Comparison of ENCODE assay signal across 26 cellular contexts in genomic region chr20:59961423-59961822, GRCh38.
"Had no signal": no experiment of that assay in that cellular context is flagged by ENCODE, and none has a peak within 500 bp of the region (broad histone marks: within the 10 kb centered on the region; RNA-seq: fewer than 3 reads in every experiment).

No MANE protein-coding gene starts in this region.

- H3K4me1 ChIP-seq: adrenal gland, gastrocnemius medialis, left ventricle myocardium inferior, right atrium auricular region, testis had no signal

- H3K36me3 Mint-ChIP-seq: activated naive CD8-positive, alpha-beta T cell treated with anti-CD3 and anti-CD28 coated beads for 36 hours; mesothelial cell of epicardium had no signal

- H3K27ac Mint-ChIP-seq: activated CD4-positive, alpha-beta T cell treated with anti-CD3 and anti-CD28 coated beads for 36 hours; activated naive CD4-positive, alpha-beta T cell treated with anti-CD3 and anti-CD28 coated beads for 36 hours; activated naive CD8-positive, alpha-beta T cell treated with anti-CD3 and anti-CD28 coated beads for 36 hours; activated T-helper 1 cell treated with anti-CD3 and anti-CD28 coated beads, Interleukin-12 subunit alpha, Interleukin-12 subunit beta, Interleukin-2, Interleukin-4 antibody, amounts not matched to agents 30 ng/mL and 10 ng/mL and 1 ng/mL, durations not matched to agents 14 hours and 24 hours and 36 hours; mesothelial cell of epicardium had no signal

- DNase-seq: activated CD4-positive, alpha-beta T cell treated with anti-CD3 and anti-CD28 coated beads for 36 hours; activated CD4-positive, alpha-beta T cell treated with anti-CD3 and anti-CD28 coated beads, Interleukin-2, amount 50 U/mL, for 4 hours; activated CD4-positive, CD25-positive, alpha-beta regulatory T cell; activated effector memory CD4-positive, alpha-beta T cell treated with anti-CD3 and anti-CD28 coated beads, Interleukin-2, amount 50 U/mL, for 16 hours; activated naive CD4-positive, alpha-beta T cell treated with anti-CD3 and anti-CD28 coated beads for 36 hours; activated naive CD8-positive, alpha-beta T cell treated with anti-CD3 and anti-CD28 coated beads for 36 hours; adrenal gland; aorta; body of pancreas; dorsolateral prefrontal cortex; effector memory CD4-positive, alpha-beta T cell; gastrocnemius medialis; glutamatergic neuron; left ventricle myocardium inferior; naive B cell; nucleus accumbens; pancreas; stimulated activated naive CD4-positive, alpha-beta T cell; T-helper 2 cell; testis; transverse colon had no signal

- H3K36me3 ChIP-seq: adrenal gland, gastrocnemius medialis, pancreas, right atrium auricular region, transverse colon had no signal

- H3K27me3 ChIP-seq: adrenal gland, body of pancreas, dorsolateral prefrontal cortex, gastrocnemius medialis, pancreas, right atrium auricular region, testis, transverse colon had no signal

- H3K4me3 ChIP-seq: adrenal gland, body of pancreas, coronary artery, dorsolateral prefrontal cortex, gastrocnemius medialis, left ventricle myocardium inferior, lung, pancreas, right atrium auricular region, testis, transverse colon had no signal

- H3K4me3 Mint-ChIP-seq: activated CD4-positive, alpha-beta T cell treated with anti-CD3 and anti-CD28 coated beads for 36 hours; activated naive CD4-positive, alpha-beta T cell treated with anti-CD3 and anti-CD28 coated beads for 36 hours; activated naive CD8-positive, alpha-beta T cell treated with anti-CD3 and anti-CD28 coated beads for 36 hours; activated T-helper 1 cell treated with anti-CD3 and anti-CD28 coated beads, Interleukin-12 subunit alpha, Interleukin-12 subunit beta, Interleukin-2, Interleukin-4 antibody, amounts not matched to agents 30 ng/mL and 10 ng/mL and 1 ng/mL, durations not matched to agents 14 hours and 24 hours and 36 hours; mesothelial cell of epicardium; naive B cell had no signal

- H3K4me1 Mint-ChIP-seq: activated CD4-positive, alpha-beta T cell treated with anti-CD3 and anti-CD28 coated beads for 36 hours; activated naive CD8-positive, alpha-beta T cell treated with anti-CD3 and anti-CD28 coated beads for 36 hours; naive B cell had no signal

- H3K9me3 ChIP-seq: adrenal gland, body of pancreas, gastrocnemius medialis, left ventricle myocardium inferior, pancreas, right atrium auricular region, testis, transverse colon had no signal

- H3K9me3 Mint-ChIP-seq: activated naive CD4-positive, alpha-beta T cell treated with anti-CD3 and anti-CD28 coated beads for 36 hours; activated naive CD8-positive, alpha-beta T cell treated with anti-CD3 and anti-CD28 coated beads for 36 hours; activated T-helper 1 cell treated with anti-CD3 and anti-CD28 coated beads, Interleukin-12 subunit alpha, Interleukin-12 subunit beta, Interleukin-2, Interleukin-4 antibody, amounts not matched to agents 30 ng/mL and 10 ng/mL and 1 ng/mL, durations not matched to agents 14 hours and 24 hours and 36 hours; mesothelial cell of epicardium; naive B cell had no signal

- H3K27me3 Mint-ChIP-seq: activated CD4-positive, alpha-beta T cell treated with anti-CD3 and anti-CD28 coated beads for 36 hours; activated naive CD8-positive, alpha-beta T cell treated with anti-CD3 and anti-CD28 coated beads for 36 hours; naive B cell had no signal

- H3K27ac ChIP-seq: adrenal gland, body of pancreas, coronary artery, gastrocnemius medialis, left ventricle myocardium inferior, pancreas, right atrium auricular region, testis, transverse colon had no signal

- ATAC-seq: activated CD4-positive, alpha-beta T cell treated with anti-CD3 and anti-CD28 coated beads for 36 hours; body of pancreas; gastrocnemius medialis; pancreas had no signal
